ENCODE assay signal across 1 cellular context in the genomic region with DNA sequence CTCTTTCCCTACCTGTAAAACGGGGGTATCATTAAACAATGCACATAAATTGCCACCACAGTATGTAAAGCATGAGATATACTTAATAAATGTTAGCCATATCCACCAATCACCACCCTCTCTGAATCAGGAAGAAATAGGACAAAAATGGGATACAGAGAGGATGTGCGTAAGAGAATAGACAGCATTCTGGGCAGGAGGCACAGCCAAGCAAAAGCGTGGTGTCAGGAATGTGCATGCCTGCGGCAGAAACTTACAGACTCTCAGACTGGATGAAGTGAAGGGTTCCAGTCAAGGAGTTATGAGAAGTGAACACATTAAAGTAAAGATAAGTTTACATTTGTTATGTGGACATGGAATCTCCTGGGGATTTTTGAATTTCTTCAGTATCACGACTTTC.
TF ChIP-seq lines count a peak whose summit lies in the region.

No MANE protein-coding gene starts in this region.

TF ChIP-seq in WTC11, 78 proteins besides CTCF, POLR2A, EP300 and RAD21 (continued from another document):
- TF ChIP-seq PREB (CRISPR knock-in tag; IDR thresholded peaks at IDR 0.05; ENCODE audit: borderline replicate concordance) (no peak), AFF4 (CRISPR knock-in tag; IDR thresholded peaks at IDR 0.05; ENCODE audit: borderline replicate concordance) (no peak), CREB1 (CRISPR knock-in tag; IDR thresholded peaks at IDR 0.05) (no peak), ZBTB43 (CRISPR knock-in tag; IDR thresholded peaks at IDR 0.05) (no peak), MXD4 (CRISPR knock-in tag; IDR thresholded peaks at IDR 0.05; ENCODE audit: borderline replicate concordance) (no peak)
- TF ChIP-seq, protein P1, sequence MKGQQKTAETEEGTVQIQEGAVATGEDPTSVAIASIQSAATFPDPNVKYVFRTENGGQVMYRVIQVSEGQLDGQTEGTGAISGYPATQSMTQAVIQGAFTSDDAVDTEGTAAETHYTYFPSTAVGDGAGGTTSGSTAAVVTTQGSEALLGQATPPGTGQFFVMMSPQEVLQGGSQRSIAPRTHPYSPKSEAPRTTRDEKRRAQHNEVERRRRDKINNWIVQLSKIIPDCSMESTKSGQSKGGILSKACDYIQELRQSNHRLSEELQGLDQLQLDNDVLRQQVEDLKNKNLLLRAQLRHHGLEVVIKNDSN (CRISPR knock-in tag; IDR thresholded peaks at IDR 0.05): no peak
- TF ChIP-seq, protein P2, sequence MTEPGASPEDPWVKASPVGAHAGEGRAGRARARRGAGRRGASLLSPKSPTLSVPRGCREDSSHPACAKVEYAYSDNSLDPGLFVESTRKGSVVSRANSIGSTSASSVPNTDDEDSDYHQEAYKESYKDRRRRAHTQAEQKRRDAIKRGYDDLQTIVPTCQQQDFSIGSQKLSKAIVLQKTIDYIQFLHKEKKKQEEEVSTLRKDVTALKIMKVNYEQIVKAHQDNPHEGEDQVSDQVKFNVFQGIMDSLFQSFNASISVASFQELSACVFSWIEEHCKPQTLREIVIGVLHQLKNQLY (CRISPR knock-in tag; IDR thresholded peaks at IDR 0.05): no peak
